In genomic region chr11:73380321-73380720, GRCh38 we compare ENCODE assay signal across 22 cellular contexts. TPM values are rescaled to one million over a fixed set of nuclear protein-coding genes. Genes with fewer than 3 reads are reported as not detected.
DNase-seq lines count a peak whose midpoint lies in the region; ATAC-seq and TF ChIP-seq lines count a peak whose summit lies in the region.
"Had no signal": no experiment of that assay in that cellular context is flagged by ENCODE, and none has a peak within 500 bp of the region (broad histone marks: within the 10 kb centered on the region; RNA-seq: fewer than 3 reads in every experiment).

No MANE protein-coding gene starts in this region.

- H4K20me1 ChIP-seq in Loucy (ENCODE audit: insufficient read depth, low read length, poor library complexity, severe bottlenecking): peaks cover 73% of the 10 kb centered on the region

- peak overlapping the region; percentile 8 for H3K27ac Mint-ChIP-seq in activated naive CD8-positive, alpha-beta T cell treated with anti-CD3 and anti-CD28 coated beads, Interleukin-2, amount 50 U/mL, for 24 hours
- no peak overlapping the region for H3K27ac Mint-ChIP-seq in activated naive CD8-positive, alpha-beta T cell treated with anti-CD3 and anti-CD28 coated beads for 36 hours
- peak overlapping the region; percentile 77 to 89 for H3K27ac Mint-ChIP-seq in effector memory CD8-positive, alpha-beta T cell
- peak overlapping the region; percentile 90 for H3K27ac Mint-ChIP-seq in stimulated activated memory B cell treated with anti-CD40 and anti-IgM and Interleukin-4, amounts not matched to agents 10 μg/mL and 1 μg/mL and 100 μg/mL, for 72 hours

- no peaks in the 10 kb centered on the region for H3K27me3 Mint-ChIP-seq in activated naive CD8-positive, alpha-beta T cell treated with anti-CD3 and anti-CD28 coated beads, Interleukin-2, amount 50 U/mL, for 24 hours
- H3K27me3 Mint-ChIP-seq in activated naive CD8-positive, alpha-beta T cell treated with anti-CD3 and anti-CD28 coated beads for 36 hours: no peaks in the 10 kb centered on the region
- no peaks in the 10 kb centered on the region for H3K27me3 Mint-ChIP-seq in effector memory CD8-positive, alpha-beta T cell
- no peaks in the 10 kb centered on the region for H3K27me3 Mint-ChIP-seq in stimulated activated memory B cell treated with anti-CD40 and anti-IgM and Interleukin-4, amounts not matched to agents 10 μg/mL and 1 μg/mL and 100 μg/mL, for 72 hours

- peaks cover 90% of the 10 kb centered on the region for H3K79me2 ChIP-seq in Loucy (ENCODE audit: insufficient read depth, low read length)

- ATAC-seq in activated naive CD8-positive, alpha-beta T cell treated with anti-CD3 and anti-CD28 coated beads, Interleukin-2, amount 50 U/mL, for 24 hours: no peak
- ATAC-seq in effector memory CD8-positive, alpha-beta T cell (replicated peaks): no peak
- ATAC-seq in stimulated activated memory B cell treated with anti-CD40 and anti-IgM and Interleukin-4, amounts not matched to agents 10 μg/mL and 1 μg/mL and 100 μg/mL, for 72 hours: no peak
- ATAC-seq: activated CD4-positive, CD25-positive, alpha-beta regulatory T cell treated with anti-CD3 and anti-CD28 coated beads, Interleukin-2, amount 50 U/mL, for 24 hours; CD8-positive, alpha-beta T cell; Right ventricle myocardium inferior had no signal

- no peaks in the 10 kb centered on the region for H3K9me2 ChIP-seq in Loucy (replicated peaks; ENCODE audit: low read depth, low read length)

- no peak overlapping the region for H3K27ac ChIP-seq in colonic mucosa

- no peak for TF ChIP-seq CTCF in Loucy (conservative IDR thresholded peaks at IDR 0.05; ENCODE audit: low read length)
- no peak for TF ChIP-seq CTCF in colonic mucosa (IDR thresholded peaks at IDR 0.05)

- H3K9me3 Mint-ChIP-seq in activated naive CD8-positive, alpha-beta T cell treated with anti-CD3 and anti-CD28 coated beads, Interleukin-2, amount 50 U/mL, for 24 hours: no peaks in the 10 kb centered on the region
- H3K9me3 Mint-ChIP-seq in activated naive CD8-positive, alpha-beta T cell treated with anti-CD3 and anti-CD28 coated beads for 36 hours: no peaks in the 10 kb centered on the region
- H3K9me3 Mint-ChIP-seq in effector memory CD8-positive, alpha-beta T cell: no peaks in the 10 kb centered on the region
- no peaks in the 10 kb centered on the region for H3K9me3 Mint-ChIP-seq in stimulated activated memory B cell treated with anti-CD40 and anti-IgM and Interleukin-4, amounts not matched to agents 10 μg/mL and 1 μg/mL and 100 μg/mL, for 72 hours
- H3K9me3 Mint-ChIP-seq: activated T-helper 1 cell treated with anti-CD3 and anti-CD28 coated beads, Interleukin-12 subunit alpha, Interleukin-12 subunit beta, Interleukin-2, Interleukin-4 antibody, amounts not matched to agents 30 ng/mL and 10 ng/mL and 1 ng/mL, durations not matched to agents 14 hours and 24 hours and 36 hours; CD8-positive, alpha-beta T cell had no signal

- peaks cover 77% of the 10 kb centered on the region for H3K4me1 ChIP-seq in Loucy (ENCODE audit: insufficient read depth, low read length, poor library complexity, severe bottlenecking)
- no peaks in the 10 kb centered on the region for H3K4me1 ChIP-seq in colonic mucosa

- peaks cover 78% of the 10 kb centered on the region for H3K4me1 Mint-ChIP-seq in activated naive CD8-positive, alpha-beta T cell treated with anti-CD3 and anti-CD28 coated beads, Interleukin-2, amount 50 U/mL, for 24 hours
- peaks cover 68% of the 10 kb centered on the region for H3K4me1 Mint-ChIP-seq in activated naive CD8-positive, alpha-beta T cell treated with anti-CD3 and anti-CD28 coated beads for 36 hours
- peaks cover 58 to 75% of the 10 kb centered on the region in 2 donors for H3K4me1 Mint-ChIP-seq in effector memory CD8-positive, alpha-beta T cell (ENCODE audit: low read depth in 2 of 2)
- peaks cover 84% of the 10 kb centered on the region for H3K4me1 Mint-ChIP-seq in stimulated activated memory B cell treated with anti-CD40 and anti-IgM and Interleukin-4, amounts not matched to agents 10 μg/mL and 1 μg/mL and 100 μg/mL, for 72 hours

- no peak for DNase-seq in activated naive CD8-positive, alpha-beta T cell treated with anti-CD3 and anti-CD28 coated beads, Interleukin-2, amount 50 U/mL, for 24 hours
- no peak for DNase-seq in activated naive CD8-positive, alpha-beta T cell treated with anti-CD3 and anti-CD28 coated beads for 36 hours
- DNase-seq in effector memory CD8-positive, alpha-beta T cell: no peak
- no peak for DNase-seq in colonic mucosa
- no peak for DNase-seq in COLO668 (lab: John Stamatoyannopoulos, UW; ENCODE audit: unreplicated experiment)
- no peak for DNase-seq in activated CD8-positive, alpha-beta memory T cell treated with anti-CD3 and anti-CD28 coated beads, Interleukin-2, amount 50 U/mL, for 4 hours
- DNase-seq: CD8-positive, alpha-beta T cell; central memory CD4-positive, alpha-beta T cell; effector memory CD4-positive, alpha-beta T cell; H7; head of caudate nucleus; mesendoderm; NCI-H1105; NCI-H2107; NCI-H524 had no signal

- peak overlapping the region; percentile 87 for H3K4me2 ChIP-seq in Loucy (ENCODE audit: low read depth, low read length, poor library complexity, severe bottlenecking)

- H3K4me3 ChIP-seq in Loucy (ENCODE audit: low read length, poor library complexity, severe bottlenecking) (peak overlapping the region; percentile 96), colonic mucosa (no peak overlapping the region)
- H3K4me3 ChIP-seq: adrenal gland, tibial nerve had no signal

- H3K4me3 Mint-ChIP-seq in activated naive CD8-positive, alpha-beta T cell treated with anti-CD3 and anti-CD28 coated beads, Interleukin-2, amount 50 U/mL, for 24 hours: no peak overlapping the region
- H3K4me3 Mint-ChIP-seq in activated naive CD8-positive, alpha-beta T cell treated with anti-CD3 and anti-CD28 coated beads for 36 hours: no peak overlapping the region
- no peak overlapping the region for H3K4me3 Mint-ChIP-seq in effector memory CD8-positive, alpha-beta T cell
- peak overlapping the region; percentile 95 for H3K4me3 Mint-ChIP-seq in stimulated activated memory B cell treated with anti-CD40 and anti-IgM and Interleukin-4, amounts not matched to agents 10 μg/mL and 1 μg/mL and 100 μg/mL, for 72 hours
- H3K4me3 Mint-ChIP-seq: activated T-helper 1 cell treated with anti-CD3 and anti-CD28 coated beads, Interleukin-12 subunit alpha, Interleukin-12 subunit beta, Interleukin-2, Interleukin-4 antibody, amounts not matched to agents 30 ng/mL and 10 ng/mL and 1 ng/mL, durations not matched to agents 14 hours and 24 hours and 36 hours had no signal

- no peaks in the 10 kb centered on the region for H3K9me3 ChIP-seq in Loucy (ENCODE audit: insufficient read depth, low read depth, low read length)
- H3K9me3 ChIP-seq in colonic mucosa: no peaks in the 10 kb centered on the region
- H3K9me3 ChIP-seq: adrenal gland, tibial nerve had no signal

- H3K27me3 ChIP-seq in Loucy (ENCODE audit: insufficient read depth, low read length, poor library complexity, severe bottlenecking) (peaks cover 5% of the 10 kb centered on the region), colonic mucosa (no peaks in the 10 kb centered on the region)
- H3K27me3 ChIP-seq: adrenal gland, tibial nerve had no signal

- no peaks in the 10 kb centered on the region for H3F3A ChIP-seq in Loucy (ENCODE audit: low read depth)

- H3K36me3 Mint-ChIP-seq in activated naive CD8-positive, alpha-beta T cell treated with anti-CD3 and anti-CD28 coated beads, Interleukin-2, amount 50 U/mL, for 24 hours (ENCODE audit: low read depth): peaks cover 13% of the 10 kb centered on the region
- peaks cover 7% of the 10 kb centered on the region for H3K36me3 Mint-ChIP-seq in activated naive CD8-positive, alpha-beta T cell treated with anti-CD3 and anti-CD28 coated beads for 36 hours
- peaks cover 88% of the 10 kb centered on the region for H3K36me3 Mint-ChIP-seq in effector memory CD8-positive, alpha-beta T cell (ENCODE audit: insufficient read depth)
- H3K36me3 Mint-ChIP-seq in stimulated activated memory B cell treated with anti-CD40 and anti-IgM and Interleukin-4, amounts not matched to agents 10 μg/mL and 1 μg/mL and 100 μg/mL, for 72 hours: peaks cover 32% of the 10 kb centered on the region

- intact Hi-C loops in colonic mucosa (cut with DNase I): no loop called here

- H3K9ac ChIP-seq in Loucy (ENCODE audit: low read depth, low read length, poor library complexity, severe bottlenecking) (peak overlapping the region; percentile 20), colonic mucosa (ENCODE audit: low read depth in 2 of 2, low read length in 2 of 2) (peak overlapping the region in 1 of 2 donors; percentile 3)

- no peak overlapping the region for H2AFZ ChIP-seq in Loucy (ENCODE audit: low read length)

- no peaks in the 10 kb centered on the region for H3K36me3 ChIP-seq in Loucy (ENCODE audit: insufficient read depth, low read length)
- H3K36me3 ChIP-seq in colonic mucosa: no peaks in the 10 kb centered on the region
- H3K36me3 ChIP-seq: adrenal gland, tibial nerve had no signal

RNA-seq across cellular contexts. Expression of gene RELT, which starts 4.1 kb away (rescaled TPM):
- total RNA-seq in activated naive CD8-positive, alpha-beta T cell treated with anti-CD3 and anti-CD28 coated beads for 36 hours: 10 to 100 TPM; 23.2 to 24.2 TPM
- total RNA-seq in colonic mucosa: 1 to 10 TPM; 4.0 to 7.1 TPM
